Comparison of ENCODE assay signal across 11 cellular contexts in genomic region chr19:2215281-2215751, GRCh38. TPM values are rescaled to one million over a fixed set of nuclear protein-coding genes. Genes with fewer than 3 reads are reported as not detected.
DNase-seq lines count a peak whose midpoint lies in the region; ATAC-seq, FAIRE-seq and TF ChIP-seq lines count a peak whose summit lies in the region.
"Had no signal": no experiment of that assay in that cellular context is flagged by ENCODE, and none has a peak within 500 bp of the region (broad histone marks: within the 10 kb centered on the region; RNA-seq: fewer than 3 reads in every experiment).

No MANE protein-coding gene starts in this region.

- peak overlapping the region; percentile 55 to 89 (median 78) for H3K27ac Mint-ChIP-seq in CD4-positive, alpha-beta memory T cell

- H3K4me1 Mint-ChIP-seq in CD4-positive, alpha-beta memory T cell, result peaks cover 0 to 20% (median 11%) of the 10 kb centered on the region in 4 donors

- in situ Hi-C loops in GM12878 (cut with MboI), result no loop called here

- intact Hi-C loops in CD4-positive, alpha-beta memory T cell (cut with micrococcal nuclease), result no loop called here
- intact Hi-C loops in GM12878 (cut with micrococcal nuclease; ENCODE audit: unreplicated experiment) (no loop called here), kidney (cut with DNase I) (no loop called here)

- RAD21 ChIA-PET in GM12878 (lab: Charles Lee; ENCODE audit: unreplicated experiment), result interaction anchor here (1.3 kb wide), 1 partner anchor 43 kb away, joined by 3 read pairs; no protein-coding TSS in a partner anchor

- H3K27ac ChIP-seq in CD4-positive, alpha-beta memory T cell (ENCODE audit: low read depth, low read length), result no peak overlapping the region
- H3K27ac ChIP-seq in GM12878 (ENCODE audit: control insufficient read depth, insufficient read depth) (no peak overlapping the region), kidney (ENCODE audit: low read depth in 2 of 2, low read length in 2 of 2) (no peak overlapping the region)
- H3K27ac ChIP-seq: C4-2B, cardiac muscle cell, transverse colon had no signal

- POLR2A ChIA-PET in CD4-positive, alpha-beta memory T cell (lab: Charles Lee; ENCODE audit: partially characterized antibody), result interaction anchor here (0.6 kb wide), 1 partner anchor 112 kb away, joined by 3 read pairs; no protein-coding TSS in a partner anchor
- POLR2A ChIA-PET in GM12878 (lab: Charles Lee), result interaction anchor here (0.5 to 0.6 kb wide), 2 partner anchors 12 to 43 kb away, joined by 3 to 4 read pairs; no protein-coding TSS in a partner anchor

- H3K27me3 Mint-ChIP-seq in CD4-positive, alpha-beta memory T cell, result no peaks in the 10 kb centered on the region

- WGBS in GM12878 (ENCODE audit: insufficient coverage, insufficient replicate concordance, low lambda C conversion rate, missing lambda C conversion rate), result under 1% methylated on average over 31 of the region's 31 CpGs

- no peak overlapping the region for H2AFZ ChIP-seq in GM12878 (ENCODE audit: control insufficient read depth, low read depth, low read length)

- H4K20me1 ChIP-seq in GM12878 (ENCODE audit: control insufficient read depth, insufficient read depth), result no peaks in the 10 kb centered on the region

- DNase-seq in CD4-positive, alpha-beta memory T cell, result peak in 4 of 5 donors; percentile 49 to 56 (median 52)
- DNase-seq in NCI-H510A (lab: John Stamatoyannopoulos, UW) (peak; percentile 56), GM12878 (ENCODE audit: low read depth, low spot score) (no peak), NOMO-1 treated with dmso at 0.1 percent for 144 hours (lab: John Stamatoyannopoulos, UW; ENCODE audit: unreplicated experiment) (no peak), kidney (no peak)
- DNase-seq: occipital lobe, transverse colon had no signal

- TF ChIP-seq CTCF in GM12878 (IDR thresholded peaks at IDR 0.05 in 2 of 3, conservative IDR thresholded peaks at IDR 0.05 in 1 of 3; ENCODE audit: control insufficient read depth in 2 of 3, extremely low read depth in 1 of 3, insufficient read depth in 1 of 3, low read depth in 3 of 3, low read length in 3 of 3), result no peak
- TF ChIP-seq CTCF in kidney (IDR thresholded peaks at IDR 0.05; ENCODE audit: borderline replicate concordance, extremely low read depth, insufficient read depth), result no peak

- TF ChIP-seq EP300 in GM12878 (IDR thresholded peaks at IDR 0.05; ENCODE audit: borderline replicate concordance in 1 of 2, control insufficient read depth in 1 of 2, low read depth in 2 of 2, low read length in 2 of 2), result no peak

- no peaks in the 10 kb centered on the region for H3K79me2 ChIP-seq in GM12878 (ENCODE audit: control insufficient read depth, insufficient read depth, low read length)

- H3K36me3 ChIP-seq in CD4-positive, alpha-beta memory T cell (ENCODE audit: insufficient read depth, low read length), result peaks cover 15% of the 10 kb centered on the region
- peaks cover 35 to 76% of the 10 kb centered on the region in 2 experiments; a peak in 3 of 4 replicates for H3K36me3 ChIP-seq in GM12878 (ENCODE audit: control insufficient read depth in 2 of 2, insufficient read depth in 2 of 2, low read length in 1 of 2)
- peaks cover 17 to 42% of the 10 kb centered on the region in 2 donors for H3K36me3 ChIP-seq in kidney (ENCODE audit: control insufficient read depth in 1 of 2, insufficient read depth in 2 of 2, low read length in 2 of 2)

- peaks cover 13% of the 10 kb centered on the region for H3K4me1 ChIP-seq in CD4-positive, alpha-beta memory T cell (ENCODE audit: insufficient read depth, low read length)
- H3K4me1 ChIP-seq in GM12878 (ENCODE audit: control insufficient read depth, insufficient read depth, low read length) (peaks cover 5% of the 10 kb centered on the region), kidney (ENCODE audit: control insufficient read depth in 1 of 2, insufficient read depth in 1 of 2, low read depth in 1 of 2, low read length in 2 of 2) (peaks cover 0 to 3% of the 10 kb centered on the region in 2 donors)

- no peaks in the 10 kb centered on the region for H3K9me3 ChIP-seq in CD4-positive, alpha-beta memory T cell (ENCODE audit: control insufficient read depth in 1 of 2, low read length in 2 of 2)
- H3K9me3 ChIP-seq in GM12878 (replicated peaks; ENCODE audit: control insufficient read depth, insufficient read depth, low read length), result no peaks in the 10 kb centered on the region
- H3K9me3 ChIP-seq in kidney (ENCODE audit: control insufficient read depth in 1 of 2, low read length in 2 of 2), result no peaks in the 10 kb centered on the region
- H3K9me3 ChIP-seq: transverse colon had no signal

- TF ChIP-seq POLR2A in GM12878 (IDR thresholded peaks at IDR 0.05; ENCODE audit: low read depth, low read length), result no peak

- SMC1A ChIA-PET in GM12878 (lab: Charles Lee; ENCODE audit: uncharacterized antibody, unreplicated experiment), result no interaction called here

- H3K4me3 Mint-ChIP-seq in CD4-positive, alpha-beta memory T cell, result peak overlapping the region; percentile 53 to 78 (median 68)

- no peak overlapping the region; the same call in 1 of the 2 replicates for H3K4me2 ChIP-seq in GM12878 (ENCODE audit: control insufficient read depth, insufficient read depth)

- TSS peak; percentile 31 for BruUV-seq in GM12878 (replicated peaks; lab: Mats Ljungman, UMichigan)

- CTCF ChIA-PET in CD4-positive, alpha-beta memory T cell (lab: Charles Lee; ENCODE audit: partially characterized antibody), result interaction anchor here (1.0 to 1.1 kb wide), 3 partner anchors 42 to 65 kb away, joined by 3 read pairs; no protein-coding TSS in a partner anchor
- CTCF ChIA-PET in GM12878 (lab: Yijun Ruan, JAX), result interaction anchor here (1.2 to 2.7 kb wide), 2 partner anchors 44 to 60 kb away, joined by 4 to 10 read pairs; no protein-coding TSS in a partner anchor

- H3K4me3 ChIP-seq in CD4-positive, alpha-beta memory T cell (ENCODE audit: low read length in 2 of 2), result no peak overlapping the region
- no peak overlapping the region for H3K4me3 ChIP-seq in GM12878
- no peak overlapping the region for H3K4me3 ChIP-seq in kidney (ENCODE audit: low read length in 2 of 2)
- H3K4me3 ChIP-seq: cardiac muscle cell, transverse colon had no signal

- no peaks in the 10 kb centered on the region for H3K9me3 Mint-ChIP-seq in CD4-positive, alpha-beta memory T cell

- H3K9ac ChIP-seq in GM12878 (ENCODE audit: control insufficient read depth, insufficient read depth, low read length), result no peak overlapping the region
- no peak overlapping the region for H3K9ac ChIP-seq in kidney (ENCODE audit: low read length in 2 of 2)

- peaks cover 13 to 49% of the 10 kb centered on the region in 2 donors for H3K36me3 Mint-ChIP-seq in CD4-positive, alpha-beta memory T cell

- FAIRE-seq in GM12878 (lab: Jason Lieb, UNC) (no peak), kidney (lab: Jason Lieb, UNC) (no peak)

- H3K27me3 ChIP-seq in CD4-positive, alpha-beta memory T cell (ENCODE audit: insufficient read depth, low read length), result no peaks in the 10 kb centered on the region
- no peaks in the 10 kb centered on the region for H3K27me3 ChIP-seq in GM12878 (replicated peaks in 1 of 2; ENCODE audit: control insufficient read depth in 2 of 2, insufficient read depth in 2 of 2, low read length in 1 of 2)
- H3K27me3 ChIP-seq: cardiac muscle cell, transverse colon had no signal

- ATAC-seq in GM12878 (no peak), GM21576 (IDR thresholded peaks at IDR 0.05; ENCODE audit: unreplicated experiment) (no peak)

- TF ChIP-seq RAD21 in GM12878 (IDR thresholded peaks at IDR 0.05; ENCODE audit: insufficient read depth, low read depth, low read length), result no peak

RNA-seq across cellular contexts. Expression of gene PLEKHJ1, which starts 20.8 kb away (rescaled TPM):
- 10 to 100 TPM; 64.9 to 65.3 TPM for total RNA-seq in CD4-positive, alpha-beta memory T cell
- 100 to 1,000 TPM; 105 to 119 TPM for polyA plus RNA-seq in CD4-positive, alpha-beta memory T cell
- total RNA-seq in GM12878 (2013; cell fraction: nucleolus; rRNA removed), result 30.4 and 31.3 TPM in 2 replicates
- 131 and 133 TPM in 2 replicates for total RNA-seq in GM12878 (2014; rRNA removed)
- total RNA-seq in GM12878 (2014; rRNA removed; fragmentation: Illumina TruSeq; extraction: Trizol), result 42.8 and 49.7 TPM in 2 replicates
- 92.9 and 98.0 TPM in 2 replicates for total RNA-seq in GM12878 (2021)
- polyA plus RNA-seq in GM12878 (2011; ENCODE audit: low read depth), result 24.5 TPM
- 27.7 and 52.0 TPM in 2 replicates for polyA plus RNA-seq in GM12878 (2011; rRNA removed)
- 90.9 and 142 TPM in 2 replicates for polyA plus RNA-seq in GM12878 (2011; cell fraction: cytosol; rRNA removed)
- polyA plus RNA-seq in GM12878 (2011; cell fraction: nucleus; rRNA removed), result 85.3 and 98.1 TPM in 2 replicates
- 53.2 and 83.0 TPM in 2 replicates for polyA plus RNA-seq in GM12878 (2012)
- polyA plus RNA-seq in GM12878 (2014; fragmentation: Illumina TruSeq; extraction: Trizol), result 13.8 and 32.4 TPM in 2 replicates
- polyA plus RNA-seq in GM12878 (2014; fragmentation: Nextera tagmentation; extraction: Ambion mirVana), result 1 to 10 TPM; 1.3 to 6.9 TPM
- polyA plus RNA-seq in GM12878 (2014; rRNA removed), result 133 and 158 TPM in 2 replicates
- polyA plus RNA-seq in GM12878 (2016; fragmentation: Nextera tagmentation; extraction: Ambion mirVana), result 100 to 1,000 TPM; 119 to 125 TPM
- 9.7 and 26.1 TPM in 2 replicates for polyA minus RNA-seq in GM12878 (2011; rRNA and poly(A)+ RNA removed)
- 12.0 and 16.9 TPM in 2 replicates for polyA minus RNA-seq in GM12878 (2011; cell fraction: cytosol; rRNA and poly(A)+ RNA removed)
- polyA minus RNA-seq in GM12878 (2011; cell fraction: nucleus; rRNA and poly(A)+ RNA removed), result 14.1 and 27.3 TPM in 2 replicates
- total RNA-seq in kidney, result 59.7 TPM
- polyA plus RNA-seq in kidney (ENCODE audit: insufficient read depth, low read depth, low replicate concordance), result 156 TPM

RNA-seq across cellular contexts. Expression of gene SF3A2, which starts 21.3 kb away (rescaled TPM):
- 100 to 1,000 TPM; 140 to 141 TPM for total RNA-seq in CD4-positive, alpha-beta memory T cell
- 10 to 100 TPM in 1 of 2 donors, 1 to 10 TPM in 1; 8.3 to 37.8 TPM for polyA plus RNA-seq in CD4-positive, alpha-beta memory T cell
- total RNA-seq in GM12878 (2013; cell fraction: nucleolus; rRNA removed), result 88.3 and 88.5 TPM in 2 replicates
- total RNA-seq in GM12878 (2014; rRNA removed), result 41.5 and 49.3 TPM in 2 replicates
- total RNA-seq in GM12878 (2014; rRNA removed; fragmentation: Illumina TruSeq; extraction: Trizol), result 12.3 and 15.6 TPM in 2 replicates
- 132 and 143 TPM in 2 replicates for total RNA-seq in GM12878 (2021)
- 49.8 TPM for polyA plus RNA-seq in GM12878 (2011; ENCODE audit: low read depth)
- 3.3 and 5.4 TPM in 2 replicates for polyA plus RNA-seq in GM12878 (2011; rRNA removed)
- polyA plus RNA-seq in GM12878 (2011; cell fraction: cytosol; rRNA removed), result 11.1 and 14.5 TPM in 2 replicates
- 89.6 and 126 TPM in 2 replicates for polyA plus RNA-seq in GM12878 (2011; cell fraction: nucleus; rRNA removed)
- polyA plus RNA-seq in GM12878 (2012), result 86.1 and 131 TPM in 2 replicates
- polyA plus RNA-seq in GM12878 (2014; fragmentation: Illumina TruSeq; extraction: Trizol), result 2.4 and 26.9 TPM in 2 replicates
- under 1 TPM; 0.33 to 0.55 TPM for polyA plus RNA-seq in GM12878 (2014; fragmentation: Nextera tagmentation; extraction: Ambion mirVana)
- 36.2 and 61.3 TPM in 2 replicates for polyA plus RNA-seq in GM12878 (2014; rRNA removed)
- 10 to 100 TPM; 34.4 to 39.7 TPM for polyA plus RNA-seq in GM12878 (2016; fragmentation: Nextera tagmentation; extraction: Ambion mirVana)
- 10.2 and 25.5 TPM in 2 replicates for polyA minus RNA-seq in GM12878 (2011; rRNA and poly(A)+ RNA removed)
- polyA minus RNA-seq in GM12878 (2011; cell fraction: cytosol; rRNA and poly(A)+ RNA removed), result 30.7 and 38.0 TPM in 2 replicates
- 69.4 and 102 TPM in 2 replicates for polyA minus RNA-seq in GM12878 (2011; cell fraction: nucleus; rRNA and poly(A)+ RNA removed)
- total RNA-seq in kidney, result 64.1 TPM
- polyA plus RNA-seq in kidney (ENCODE audit: insufficient read depth, low read depth, low replicate concordance), result 25.7 TPM

RNA-seq across cellular contexts. Expression of gene AMH, which starts 33.8 kb away (rescaled TPM):
- total RNA-seq in CD4-positive, alpha-beta memory T cell, result 10 to 100 TPM in 1 of 2 experiments, 1 to 10 TPM in 1; 7.5 to 12.7 TPM
- polyA plus RNA-seq in CD4-positive, alpha-beta memory T cell, result not detected
- total RNA-seq in GM12878 (2013; cell fraction: nucleolus; rRNA removed), result 3.2 and 4.9 TPM in 2 replicates
- 1.4 and 1.7 TPM in 2 replicates for total RNA-seq in GM12878 (2014; rRNA removed)
- 0.18 TPM in 1 of 2 replicates, not detected in the other for total RNA-seq in GM12878 (2014; rRNA removed; fragmentation: Illumina TruSeq; extraction: Trizol)
- 2.1 and 3.5 TPM in 2 replicates for total RNA-seq in GM12878 (2021)
- polyA plus RNA-seq in GM12878 (2011; ENCODE audit: low read depth), result not detected
- polyA plus RNA-seq in GM12878 (2011; rRNA removed), result 0.20 and 0.22 TPM in 2 replicates
- 0.30 and 0.89 TPM in 2 replicates for polyA plus RNA-seq in GM12878 (2011; cell fraction: cytosol; rRNA removed)
- polyA plus RNA-seq in GM12878 (2011; cell fraction: nucleus; rRNA removed), result 15.5 and 28.6 TPM in 2 replicates
- polyA plus RNA-seq in GM12878 (2012), result 0.27 and 0.92 TPM in 2 replicates
- not detected in 2 replicates for polyA plus RNA-seq in GM12878 (2014; fragmentation: Illumina TruSeq; extraction: Trizol)
- not detected for polyA plus RNA-seq in GM12878 (2014; fragmentation: Nextera tagmentation; extraction: Ambion mirVana)
- 2.6 TPM in 2 replicates for polyA plus RNA-seq in GM12878 (2014; rRNA removed)
- polyA plus RNA-seq in GM12878 (2016; fragmentation: Nextera tagmentation; extraction: Ambion mirVana), result under 1 TPM in 1 of 2 experiments, not detected in 1; 0.17 TPM
- polyA minus RNA-seq in GM12878 (2011; rRNA and poly(A)+ RNA removed), result 0.31 TPM in 1 of 2 replicates, not detected in the other
- 1.2 TPM in 1 of 2 replicates, not detected in the other for polyA minus RNA-seq in GM12878 (2011; cell fraction: cytosol; rRNA and poly(A)+ RNA removed)
- 1.6 and 5.0 TPM in 2 replicates for polyA minus RNA-seq in GM12878 (2011; cell fraction: nucleus; rRNA and poly(A)+ RNA removed)
- total RNA-seq in kidney, result 1.0 TPM
- 0.60 TPM for polyA plus RNA-seq in kidney (ENCODE audit: insufficient read depth, low read depth, low replicate concordance)
- total RNA-seq: occipital lobe had no signal

RNA-seq across cellular contexts. Expression of gene JSRP1, which starts 40.9 kb away (rescaled TPM):
- total RNA-seq in CD4-positive, alpha-beta memory T cell, result 1 to 10 TPM; 1.3 to 1.5 TPM
- polyA plus RNA-seq in CD4-positive, alpha-beta memory T cell, result 1 to 10 TPM; 1.1 to 1.7 TPM
- not detected in 2 replicates for total RNA-seq in GM12878 (2013; cell fraction: nucleolus; rRNA removed)
- not detected in 2 replicates for total RNA-seq in GM12878 (2014; rRNA removed)
- total RNA-seq in GM12878 (2014; rRNA removed; fragmentation: Illumina TruSeq; extraction: Trizol), result not detected in 2 replicates
- 0.41 and 0.43 TPM in 2 replicates for total RNA-seq in GM12878 (2021)
- polyA plus RNA-seq in GM12878 (2011; ENCODE audit: low read depth), result not detected
- polyA plus RNA-seq in GM12878 (2011; rRNA removed), result not detected in 2 replicates
- 0.10 TPM in 1 of 2 replicates, not detected in the other for polyA plus RNA-seq in GM12878 (2011; cell fraction: cytosol; rRNA removed)
- 0.13 TPM in 1 of 2 replicates, not detected in the other for polyA plus RNA-seq in GM12878 (2011; cell fraction: nucleus; rRNA removed)
- polyA plus RNA-seq in GM12878 (2012), result 0.90 and 2.8 TPM in 2 replicates
- polyA plus RNA-seq in GM12878 (2014; fragmentation: Illumina TruSeq; extraction: Trizol), result not detected in 2 replicates
- not detected for polyA plus RNA-seq in GM12878 (2014; fragmentation: Nextera tagmentation; extraction: Ambion mirVana)
- polyA plus RNA-seq in GM12878 (2014; rRNA removed), result 0.14 TPM in 1 of 2 replicates, not detected in the other
- polyA plus RNA-seq in GM12878 (2016; fragmentation: Nextera tagmentation; extraction: Ambion mirVana), result under 1 TPM; 0.49 to 0.91 TPM
- 0.72 TPM in 1 of 2 replicates, not detected in the other for polyA minus RNA-seq in GM12878 (2011; rRNA and poly(A)+ RNA removed)
- not detected in 2 replicates for polyA minus RNA-seq in GM12878 (2011; cell fraction: cytosol; rRNA and poly(A)+ RNA removed)
- polyA minus RNA-seq in GM12878 (2011; cell fraction: nucleus; rRNA and poly(A)+ RNA removed), result not detected in 2 replicates
- total RNA-seq in kidney, result 5.0 TPM
- polyA plus RNA-seq in kidney (ENCODE audit: insufficient read depth, low read depth, low replicate concordance), result 0.37 TPM
- total RNA-seq: HT1080, occipital lobe had no signal

RNA-seq across cellular contexts. Expression of gene DOT1L, which starts 51.6 kb away (rescaled TPM):
- total RNA-seq in CD4-positive, alpha-beta memory T cell, result 10 to 100 TPM; 29.6 to 29.9 TPM
- under 1 TPM; 0.03 to 0.94 TPM for polyA plus RNA-seq in CD4-positive, alpha-beta memory T cell
- 105 and 107 TPM in 2 replicates for total RNA-seq in GM12878 (2013; cell fraction: nucleolus; rRNA removed)
- total RNA-seq in GM12878 (2014; rRNA removed), result 9.2 and 9.5 TPM in 2 replicates
- total RNA-seq in GM12878 (2014; rRNA removed; fragmentation: Illumina TruSeq; extraction: Trizol), result 5.4 and 7.0 TPM in 2 replicates
- total RNA-seq in GM12878 (2021), result 54.7 and 59.5 TPM in 2 replicates
- 4.5 TPM for polyA plus RNA-seq in GM12878 (2011; ENCODE audit: low read depth)
- 7.1 and 11.4 TPM in 2 replicates for polyA plus RNA-seq in GM12878 (2011; rRNA removed)
- 15.1 and 16.5 TPM in 2 replicates for polyA plus RNA-seq in GM12878 (2011; cell fraction: cytosol; rRNA removed)
- 106 and 193 TPM in 2 replicates for polyA plus RNA-seq in GM12878 (2011; cell fraction: nucleus; rRNA removed)
- 17.8 and 23.1 TPM in 2 replicates for polyA plus RNA-seq in GM12878 (2012)
- polyA plus RNA-seq in GM12878 (2014; fragmentation: Illumina TruSeq; extraction: Trizol), result 2.9 and 9.6 TPM in 2 replicates
- under 1 TPM; 0.18 to 0.26 TPM for polyA plus RNA-seq in GM12878 (2014; fragmentation: Nextera tagmentation; extraction: Ambion mirVana)
- polyA plus RNA-seq in GM12878 (2014; rRNA removed), result 22.2 and 29.1 TPM in 2 replicates
- 10 to 100 TPM; 10.1 to 12.9 TPM for polyA plus RNA-seq in GM12878 (2016; fragmentation: Nextera tagmentation; extraction: Ambion mirVana)
- 21.3 and 24.5 TPM in 2 replicates for polyA minus RNA-seq in GM12878 (2011; rRNA and poly(A)+ RNA removed)
- polyA minus RNA-seq in GM12878 (2011; cell fraction: cytosol; rRNA and poly(A)+ RNA removed), result 19.2 and 22.3 TPM in 2 replicates
- 26.8 and 37.7 TPM in 2 replicates for polyA minus RNA-seq in GM12878 (2011; cell fraction: nucleus; rRNA and poly(A)+ RNA removed)
- total RNA-seq in kidney, result 32.0 TPM
- 5.7 TPM for polyA plus RNA-seq in kidney (ENCODE audit: insufficient read depth, low read depth, low replicate concordance)

Comparison
In these comparisons a context has a peak if more than half of its experiments do, and no peak if none do; other contexts are left out.
1. DNase-seq: peak in CD4-positive, alpha-beta memory T cell (4 of 5) and NCI-H510A (single experiment); none in GM12878 (single experiment), NOMO-1 treated with dmso at 0.1 percent for 144 hours (single experiment) and kidney (single experiment).